In the genomic region with DNA sequence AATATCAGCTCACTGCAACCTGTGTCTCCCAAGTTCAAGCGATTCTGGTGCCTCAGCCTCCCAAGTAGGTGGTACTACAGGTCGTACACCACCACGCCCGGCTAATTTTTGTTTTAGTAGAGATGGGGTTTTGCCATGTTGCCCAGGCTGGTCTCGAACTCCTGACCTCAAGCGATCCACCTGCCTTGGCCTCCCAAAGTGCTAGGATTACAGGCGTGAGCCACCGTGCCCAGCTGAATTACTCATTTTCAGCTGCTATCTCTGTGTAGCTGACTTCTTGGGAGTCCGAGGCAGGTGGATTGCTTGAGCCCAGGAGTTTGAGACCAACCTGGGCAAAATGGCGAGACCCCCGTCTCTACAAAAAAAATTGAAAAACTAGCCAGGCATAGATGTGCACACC, we compare ENCODE assay signal across 5 cellular contexts. TPM values are rescaled to one million over a fixed set of nuclear protein-coding genes. Genes with fewer than 3 reads are reported as not detected.
DNase-seq lines count a peak whose midpoint lies in the region; ATAC-seq, FAIRE-seq and TF ChIP-seq lines count a peak whose summit lies in the region.
"Not testable (repeated sequence)": the region's sequence is repeated elsewhere in the genome, so short reads cannot be mapped to it uniquely, and the experiment has no call there.

No MANE protein-coding gene starts in this region.

- peaks cover 38% of the 10 kb centered on the region for H3K4me1 ChIP-seq in HepG2 (ENCODE audit: insufficient read depth, low read length)

- peak overlapping the region; percentile 73 for H3K27ac Mint-ChIP-seq in T-helper 1 cell treated with Interleukin-12 subunit alpha and Interleukin-12 subunit beta and Interleukin-4 antibody, amounts not matched to agents 30 μg/mL and 1 μg/mL, for 36 hours
- H3K27ac Mint-ChIP-seq in activated T-cell treated with anti-CD3 and anti-CD28 coated beads, Interleukin-2, amount 50 U/mL, for 24 hours: peak overlapping the region; percentile 39
- H3K27ac Mint-ChIP-seq in chondrocyte (ENCODE audit: unreplicated experiment): not testable (repeated sequence)
- H3K27ac Mint-ChIP-seq in stimulated activated naive B cell treated with anti-CD40 and anti-IgM and Interleukin-4, amounts not matched to agents 10 μg/mL and 1 μg/mL and 100 μg/mL, for 72 hours: peak overlapping the region; percentile 68

- H3K27ac ChIP-seq in HepG2 (ENCODE audit: extremely low read length, insufficient read depth, low read length): not testable (repeated sequence)

- peaks cover 11% of the 10 kb centered on the region for H3K79me2 ChIP-seq in HepG2 (ENCODE audit: insufficient read depth, low read length)

- H3K27me3 Mint-ChIP-seq in T-helper 1 cell treated with Interleukin-12 subunit alpha and Interleukin-12 subunit beta and Interleukin-4 antibody, amounts not matched to agents 30 μg/mL and 1 μg/mL, for 36 hours (ENCODE audit: low read depth); activated T-cell treated with anti-CD3 and anti-CD28 coated beads, Interleukin-2, amount 50 U/mL, for 24 hours; chondrocyte (ENCODE audit: low read depth); stimulated activated naive B cell treated with anti-CD40 and anti-IgM and Interleukin-4, amounts not matched to agents 10 μg/mL and 1 μg/mL and 100 μg/mL, for 72 hours: not testable (repeated sequence)

- not testable (repeated sequence) for H3K9me3 ChIP-seq in HepG2 (ENCODE audit: low read length)

- H3K36me3 Mint-ChIP-seq in T-helper 1 cell treated with Interleukin-12 subunit alpha and Interleukin-12 subunit beta and Interleukin-4 antibody, amounts not matched to agents 30 μg/mL and 1 μg/mL, for 36 hours (ENCODE audit: low read depth): peaks cover 15% of the 10 kb centered on the region
- peaks cover 24% of the 10 kb centered on the region for H3K36me3 Mint-ChIP-seq in activated T-cell treated with anti-CD3 and anti-CD28 coated beads, Interleukin-2, amount 50 U/mL, for 24 hours (ENCODE audit: low read depth)
- H3K36me3 Mint-ChIP-seq in chondrocyte (ENCODE audit: low read depth): not testable (repeated sequence)
- H3K36me3 Mint-ChIP-seq in stimulated activated naive B cell treated with anti-CD40 and anti-IgM and Interleukin-4, amounts not matched to agents 10 μg/mL and 1 μg/mL and 100 μg/mL, for 72 hours: peaks cover 13 to 15% of the 10 kb centered on the region in 2 donors

- not testable (repeated sequence) for ATAC-seq in HepG2; stimulated activated naive B cell treated with anti-CD40 and anti-IgM and Interleukin-4, amounts not matched to agents 10 μg/mL and 1 μg/mL and 100 μg/mL, for 72 hours (replicated peaks)

- not testable (repeated sequence) for H3K4me2 ChIP-seq in HepG2 (ENCODE audit: low read depth, low read length)

- not testable (repeated sequence) for H3K36me3 ChIP-seq in HepG2 (replicated peaks in 1 of 2; ENCODE audit: control insufficient read depth in 1 of 2, insufficient read depth in 2 of 2, low read length in 2 of 2)

- TF ChIP-seq RAD21 in HepG2 (CRISPR knock-in tag; IDR thresholded peaks at IDR 0.05): not testable (repeated sequence)

- 94% methylated on average over 11 of the region's 11 CpGs for WGBS in HepG2 (ENCODE audit: low lambda C conversion rate)

- TF ChIP-seq EP300 in HepG2 (IDR thresholded peaks at IDR 0.05; ENCODE audit: low read depth in 2 of 2, low read length in 2 of 2); HepG2 (CRISPR knock-in tag; IDR thresholded peaks at IDR 0.05; ENCODE audit: borderline replicate concordance): not testable (repeated sequence)

- intact Hi-C loops in HepG2 (cut with micrococcal nuclease; ENCODE audit: unreplicated experiment): not testable (repeated sequence)

- not testable (repeated sequence) for BruUV-seq in HepG2 (replicated peaks; lab: Mats Ljungman, UMichigan)

- not testable (repeated sequence) for TF ChIP-seq POLR2A in HepG2 (IDR thresholded peaks at IDR 0.05; ENCODE audit: insufficient read depth in 1 of 2, low read depth in 2 of 2, low read length in 2 of 2)

- not testable (repeated sequence) for H3K4me3 ChIP-seq in HepG2 (replicated peaks in 1 of 3; ENCODE audit: insufficient read depth in 1 of 3, low read depth in 2 of 3, low read length in 3 of 3)

- H3K9me3 Mint-ChIP-seq in T-helper 1 cell treated with Interleukin-12 subunit alpha and Interleukin-12 subunit beta and Interleukin-4 antibody, amounts not matched to agents 30 μg/mL and 1 μg/mL, for 36 hours; activated T-cell treated with anti-CD3 and anti-CD28 coated beads, Interleukin-2, amount 50 U/mL, for 24 hours; chondrocyte (ENCODE audit: low read depth); stimulated activated naive B cell treated with anti-CD40 and anti-IgM and Interleukin-4, amounts not matched to agents 10 μg/mL and 1 μg/mL and 100 μg/mL, for 72 hours: not testable (repeated sequence)

- H3K4me1 Mint-ChIP-seq in T-helper 1 cell treated with Interleukin-12 subunit alpha and Interleukin-12 subunit beta and Interleukin-4 antibody, amounts not matched to agents 30 μg/mL and 1 μg/mL, for 36 hours (ENCODE audit: low read depth): peaks cover 42% of the 10 kb centered on the region
- H3K4me1 Mint-ChIP-seq in activated T-cell treated with anti-CD3 and anti-CD28 coated beads, Interleukin-2, amount 50 U/mL, for 24 hours (ENCODE audit: low read depth): peaks cover 58% of the 10 kb centered on the region
- peaks cover 20% of the 10 kb centered on the region for H3K4me1 Mint-ChIP-seq in chondrocyte (ENCODE audit: low read depth)
- H3K4me1 Mint-ChIP-seq in stimulated activated naive B cell treated with anti-CD40 and anti-IgM and Interleukin-4, amounts not matched to agents 10 μg/mL and 1 μg/mL and 100 μg/mL, for 72 hours: peaks cover 30 to 42% of the 10 kb centered on the region in 2 donors

- H4K20me1 ChIP-seq in HepG2 (ENCODE audit: insufficient read depth, low read length): not testable (repeated sequence)

- in situ Hi-C loops in HepG2 (cut with HindIII; ENCODE audit: extremely low pct_ligation_motif_present, low pct_unique_long_range_greater_than_20kb): loop anchor here (10.0 kb wide), 1 partner anchor 189 kb away; no protein-coding TSS in a partner anchor

- H3K27me3 ChIP-seq in HepG2 (ENCODE audit: control insufficient read depth in 1 of 2, insufficient read depth in 2 of 2, low read length in 2 of 2): not testable (repeated sequence)

- DNase-seq in activated T-cell treated with anti-CD3 and anti-CD28 coated beads, Interleukin-2, amount 50 U/mL, for 24 hours: peak; percentile 26
- DNase-seq in chondrocyte (ENCODE audit: low spot score): peak; percentile 37
- DNase-seq in HepG2 (ENCODE audit: low spot score); stimulated activated naive B cell treated with anti-CD40 and anti-IgM and Interleukin-4, amounts not matched to agents 10 μg/mL and 1 μg/mL and 100 μg/mL, for 72 hours: not testable (repeated sequence)

- not testable (repeated sequence) for FAIRE-seq in HepG2 (lab: Jason Lieb, UNC)

- not testable (repeated sequence) for H3K9ac ChIP-seq in HepG2 (ENCODE audit: insufficient read depth, low read depth, low read length)

- TF ChIP-seq CTCF in chondrocyte (IDR thresholded peaks at IDR 0.05); HepG2 (CRISPR knock-in tag; IDR thresholded peaks at IDR 0.05): not testable (repeated sequence)

- CTCF ChIA-PET in HepG2 (lab: Yijun Ruan, JAX; ENCODE audit: low intra/inter-chr PET ratio, low total read pairs): interaction anchor here (5.4 kb wide), 1 partner anchor 53 kb away, joined by 217 read pairs; a partner anchor contains a TSS

- not testable (repeated sequence) for H2AFZ ChIP-seq in HepG2 (ENCODE audit: low read length)

- POLR2A ChIA-PET in HepG2 (lab: Yijun Ruan, JAX): interaction anchor here (0.7 to 18.0 kb wide), 7 partner anchors 12 to 1315 kb away, joined by 3 to 850 read pairs (median 7); a partner anchor contains a TSS

- H3K4me3 Mint-ChIP-seq in T-helper 1 cell treated with Interleukin-12 subunit alpha and Interleukin-12 subunit beta and Interleukin-4 antibody, amounts not matched to agents 30 μg/mL and 1 μg/mL, for 36 hours; activated T-cell treated with anti-CD3 and anti-CD28 coated beads, Interleukin-2, amount 50 U/mL, for 24 hours; chondrocyte (ENCODE audit: unreplicated experiment); stimulated activated naive B cell treated with anti-CD40 and anti-IgM and Interleukin-4, amounts not matched to agents 10 μg/mL and 1 μg/mL and 100 μg/mL, for 72 hours: not testable (repeated sequence)

RNA-seq across cellular contexts. Expression of a gene that starts 2.9 kb away (rescaled TPM):
- total RNA-seq in chondrocyte (60.1 to 85.5 TPM (median 72.6 TPM) in 3 replicates), HepG2 (2016; rRNA removed; fragmentation: Illumina TruSeq; extraction: Trizol) (73.5 and 73.7 TPM in 2 replicates)
- total RNA-seq in HepG2 (2016; cell fraction: cytosol; rRNA removed; fragmentation: Illumina TruSeq; extraction: Trizol; ENCODE audit: low read depth): 13.7 and 18.4 TPM in 2 replicates
- total RNA-seq in HepG2 (2016; cell fraction: insoluble cytoplasmic fraction; rRNA removed; fragmentation: Illumina TruSeq; extraction: Trizol): 68.8 and 73.9 TPM in 2 replicates
- 41.9 and 48.5 TPM in 2 replicates for total RNA-seq in HepG2 (2016; cell fraction: membrane; rRNA removed; fragmentation: Illumina TruSeq; extraction: Trizol)
- total RNA-seq in HepG2 (2016; cell fraction: nucleus; rRNA removed; fragmentation: Illumina TruSeq; extraction: Trizol): 48.8 and 53.9 TPM in 2 replicates
- 52.0 and 59.8 TPM in 2 replicates for polyA plus RNA-seq in HepG2 (2011; rRNA removed)
- 32.2 and 34.7 TPM in 2 replicates for polyA plus RNA-seq in HepG2 (2011; cell fraction: cytosol; rRNA removed)
- 73.2 and 83.2 TPM in 2 replicates for polyA plus RNA-seq in HepG2 (2011; cell fraction: nucleus; rRNA removed)
- polyA plus RNA-seq in HepG2 (2012): 36.1 and 60.0 TPM in 2 replicates
- 10.3 and 11.1 TPM in 2 replicates for polyA plus RNA-seq in HepG2 (2016; cell fraction: cytosol; fragmentation: Illumina TruSeq; extraction: Trizol; ENCODE audit: low read depth)
- polyA plus RNA-seq in HepG2 (2016; cell fraction: insoluble cytoplasmic fraction; fragmentation: Illumina TruSeq; extraction: Trizol; ENCODE audit: low read depth): 65.8 and 69.3 TPM in 2 replicates
- 26.7 and 30.0 TPM in 2 replicates for polyA plus RNA-seq in HepG2 (2016; cell fraction: membrane; fragmentation: Illumina TruSeq; extraction: Trizol; ENCODE audit: low read depth)
- 53.3 and 55.1 TPM in 2 replicates for polyA plus RNA-seq in HepG2 (2016; cell fraction: nucleus; fragmentation: Illumina TruSeq; extraction: Trizol; ENCODE audit: insufficient read depth, low read depth)
- 36.9 and 44.7 TPM in 2 replicates for polyA minus RNA-seq in HepG2 (2011; rRNA and poly(A)+ RNA removed; ENCODE audit: low replicate concordance)
- polyA minus RNA-seq in HepG2 (2011; cell fraction: cytosol; rRNA and poly(A)+ RNA removed): 25.1 and 30.9 TPM in 2 replicates
- polyA minus RNA-seq in HepG2 (2011; cell fraction: nucleus; rRNA and poly(A)+ RNA removed): 82.3 and 93.4 TPM in 2 replicates

RNA-seq across cellular contexts. Expression of a gene that starts 12.6 kb away (rescaled TPM):
- total RNA-seq in chondrocyte (43.1 to 66.5 TPM (median 47.9 TPM) in 3 replicates), HepG2 (2016; rRNA removed; fragmentation: Illumina TruSeq; extraction: Trizol) (273 and 345 TPM in 2 replicates)
- 151 and 152 TPM in 2 replicates for total RNA-seq in HepG2 (2016; cell fraction: cytosol; rRNA removed; fragmentation: Illumina TruSeq; extraction: Trizol; ENCODE audit: low read depth)
- total RNA-seq in HepG2 (2016; cell fraction: insoluble cytoplasmic fraction; rRNA removed; fragmentation: Illumina TruSeq; extraction: Trizol): 269 and 346 TPM in 2 replicates
- total RNA-seq in HepG2 (2016; cell fraction: membrane; rRNA removed; fragmentation: Illumina TruSeq; extraction: Trizol): 294 and 315 TPM in 2 replicates
- total RNA-seq in HepG2 (2016; cell fraction: nucleus; rRNA removed; fragmentation: Illumina TruSeq; extraction: Trizol): 141 and 150 TPM in 2 replicates
- polyA plus RNA-seq in HepG2 (2011; rRNA removed): 185 and 210 TPM in 2 replicates
- polyA plus RNA-seq in HepG2 (2011; cell fraction: cytosol; rRNA removed): 161 and 177 TPM in 2 replicates
- 147 and 170 TPM in 2 replicates for polyA plus RNA-seq in HepG2 (2011; cell fraction: nucleus; rRNA removed)
- polyA plus RNA-seq in HepG2 (2012): 162 and 212 TPM in 2 replicates
- polyA plus RNA-seq in HepG2 (2016; cell fraction: cytosol; fragmentation: Illumina TruSeq; extraction: Trizol; ENCODE audit: low read depth): 118 and 119 TPM in 2 replicates
- polyA plus RNA-seq in HepG2 (2016; cell fraction: insoluble cytoplasmic fraction; fragmentation: Illumina TruSeq; extraction: Trizol; ENCODE audit: low read depth): 260 and 276 TPM in 2 replicates
- polyA plus RNA-seq in HepG2 (2016; cell fraction: membrane; fragmentation: Illumina TruSeq; extraction: Trizol; ENCODE audit: low read depth): 194 and 205 TPM in 2 replicates
- 151 and 154 TPM in 2 replicates for polyA plus RNA-seq in HepG2 (2016; cell fraction: nucleus; fragmentation: Illumina TruSeq; extraction: Trizol; ENCODE audit: insufficient read depth, low read depth)
- polyA minus RNA-seq in HepG2 (2011; rRNA and poly(A)+ RNA removed; ENCODE audit: low replicate concordance): 58.4 and 179 TPM in 2 replicates
- 65.5 and 85.5 TPM in 2 replicates for polyA minus RNA-seq in HepG2 (2011; cell fraction: cytosol; rRNA and poly(A)+ RNA removed)
- 138 and 175 TPM in 2 replicates for polyA minus RNA-seq in HepG2 (2011; cell fraction: nucleus; rRNA and poly(A)+ RNA removed)

RNA-seq across cellular contexts. Expression of a gene that starts 13.2 kb away (rescaled TPM):
- total RNA-seq in chondrocyte (154 to 169 TPM (median 159 TPM) in 3 replicates), HepG2 (2016; rRNA removed; fragmentation: Illumina TruSeq; extraction: Trizol) (713 and 818 TPM in 2 replicates)
- total RNA-seq in HepG2 (2016; cell fraction: cytosol; rRNA removed; fragmentation: Illumina TruSeq; extraction: Trizol; ENCODE audit: low read depth): 394 and 546 TPM in 2 replicates
- total RNA-seq in HepG2 (2016; cell fraction: insoluble cytoplasmic fraction; rRNA removed; fragmentation: Illumina TruSeq; extraction: Trizol): 727 and 841 TPM in 2 replicates
- total RNA-seq in HepG2 (2016; cell fraction: membrane; rRNA removed; fragmentation: Illumina TruSeq; extraction: Trizol): 518 and 609 TPM in 2 replicates
- total RNA-seq in HepG2 (2016; cell fraction: nucleus; rRNA removed; fragmentation: Illumina TruSeq; extraction: Trizol): 243 and 273 TPM in 2 replicates
- 473 and 535 TPM in 2 replicates for polyA plus RNA-seq in HepG2 (2011; rRNA removed)
- 355 and 455 TPM in 2 replicates for polyA plus RNA-seq in HepG2 (2011; cell fraction: cytosol; rRNA removed)
- 126 and 158 TPM in 2 replicates for polyA plus RNA-seq in HepG2 (2011; cell fraction: nucleus; rRNA removed)
- polyA plus RNA-seq in HepG2 (2012): 433 and 508 TPM in 2 replicates
- polyA plus RNA-seq in HepG2 (2016; cell fraction: cytosol; fragmentation: Illumina TruSeq; extraction: Trizol; ENCODE audit: low read depth): 449 and 646 TPM in 2 replicates
- polyA plus RNA-seq in HepG2 (2016; cell fraction: insoluble cytoplasmic fraction; fragmentation: Illumina TruSeq; extraction: Trizol; ENCODE audit: low read depth): 889 and 948 TPM in 2 replicates
- polyA plus RNA-seq in HepG2 (2016; cell fraction: membrane; fragmentation: Illumina TruSeq; extraction: Trizol; ENCODE audit: low read depth): 521 and 635 TPM in 2 replicates
- polyA plus RNA-seq in HepG2 (2016; cell fraction: nucleus; fragmentation: Illumina TruSeq; extraction: Trizol; ENCODE audit: insufficient read depth, low read depth): 510 and 513 TPM in 2 replicates
- polyA minus RNA-seq in HepG2 (2011; rRNA and poly(A)+ RNA removed; ENCODE audit: low replicate concordance): 166 and 230 TPM in 2 replicates
- polyA minus RNA-seq in HepG2 (2011; cell fraction: cytosol; rRNA and poly(A)+ RNA removed): 89.3 and 98.3 TPM in 2 replicates
- polyA minus RNA-seq in HepG2 (2011; cell fraction: nucleus; rRNA and poly(A)+ RNA removed): 88.1 and 108 TPM in 2 replicates

RNA-seq across cellular contexts. Expression of a gene that starts 17.6 kb away (rescaled TPM):
- 3.2 to 5.0 TPM (median 3.3 TPM) in 3 replicates for total RNA-seq in chondrocyte
- 1.9 and 3.2 TPM in 2 replicates for total RNA-seq in HepG2 (2016; rRNA removed; fragmentation: Illumina TruSeq; extraction: Trizol)
- total RNA-seq in HepG2 (2016; cell fraction: cytosol; rRNA removed; fragmentation: Illumina TruSeq; extraction: Trizol; ENCODE audit: low read depth): 2.0 and 2.8 TPM in 2 replicates
- total RNA-seq in HepG2 (2016; cell fraction: insoluble cytoplasmic fraction; rRNA removed; fragmentation: Illumina TruSeq; extraction: Trizol): 0.86 and 4.5 TPM in 2 replicates
- total RNA-seq in HepG2 (2016; cell fraction: membrane; rRNA removed; fragmentation: Illumina TruSeq; extraction: Trizol): 2.8 and 3.2 TPM in 2 replicates
- 5.9 and 9.4 TPM in 2 replicates for total RNA-seq in HepG2 (2016; cell fraction: nucleus; rRNA removed; fragmentation: Illumina TruSeq; extraction: Trizol)
- 9.5 and 10.6 TPM in 2 replicates for polyA plus RNA-seq in HepG2 (2011; rRNA removed)
- 2.8 and 4.4 TPM in 2 replicates for polyA plus RNA-seq in HepG2 (2011; cell fraction: cytosol; rRNA removed)
- polyA plus RNA-seq in HepG2 (2011; cell fraction: nucleus; rRNA removed): 70.4 and 118 TPM in 2 replicates
- polyA plus RNA-seq in HepG2 (2012): 5.0 and 6.8 TPM in 2 replicates
- polyA plus RNA-seq in HepG2 (2016; cell fraction: cytosol; fragmentation: Illumina TruSeq; extraction: Trizol; ENCODE audit: low read depth): 1.5 and 2.0 TPM in 2 replicates
- polyA plus RNA-seq in HepG2 (2016; cell fraction: insoluble cytoplasmic fraction; fragmentation: Illumina TruSeq; extraction: Trizol; ENCODE audit: low read depth): 1.4 and 1.7 TPM in 2 replicates
- polyA plus RNA-seq in HepG2 (2016; cell fraction: membrane; fragmentation: Illumina TruSeq; extraction: Trizol; ENCODE audit: low read depth): 1.9 and 2.6 TPM in 2 replicates
- polyA plus RNA-seq in HepG2 (2016; cell fraction: nucleus; fragmentation: Illumina TruSeq; extraction: Trizol; ENCODE audit: insufficient read depth, low read depth): 19.1 and 23.5 TPM in 2 replicates
- polyA minus RNA-seq in HepG2 (2011; rRNA and poly(A)+ RNA removed; ENCODE audit: low replicate concordance): 10.5 and 15.8 TPM in 2 replicates
- polyA minus RNA-seq in HepG2 (2011; cell fraction: cytosol; rRNA and poly(A)+ RNA removed): 1.6 TPM in 1 of 2 replicates, not detected in the other
- polyA minus RNA-seq in HepG2 (2011; cell fraction: nucleus; rRNA and poly(A)+ RNA removed): 19.0 and 26.3 TPM in 2 replicates

RNA-seq across cellular contexts. Expression of a gene that starts 26.0 kb away (rescaled TPM):
- 27.0 to 34.9 TPM (median 27.4 TPM) in 3 replicates for total RNA-seq in chondrocyte
- total RNA-seq in HepG2 (2016; rRNA removed; fragmentation: Illumina TruSeq; extraction: Trizol): 31.2 and 57.9 TPM in 2 replicates
- 53.1 and 55.5 TPM in 2 replicates for total RNA-seq in HepG2 (2016; cell fraction: cytosol; rRNA removed; fragmentation: Illumina TruSeq; extraction: Trizol; ENCODE audit: low read depth)
- total RNA-seq in HepG2 (2016; cell fraction: insoluble cytoplasmic fraction; rRNA removed; fragmentation: Illumina TruSeq; extraction: Trizol): 28.7 and 55.2 TPM in 2 replicates
- 39.6 and 50.8 TPM in 2 replicates for total RNA-seq in HepG2 (2016; cell fraction: membrane; rRNA removed; fragmentation: Illumina TruSeq; extraction: Trizol)
- 73.3 and 76.1 TPM in 2 replicates for total RNA-seq in HepG2 (2016; cell fraction: nucleus; rRNA removed; fragmentation: Illumina TruSeq; extraction: Trizol)
- polyA plus RNA-seq in HepG2 (2011; rRNA removed): 90.8 and 111 TPM in 2 replicates
- polyA plus RNA-seq in HepG2 (2011; cell fraction: cytosol; rRNA removed): 39.6 and 61.4 TPM in 2 replicates
- polyA plus RNA-seq in HepG2 (2011; cell fraction: nucleus; rRNA removed): 727 and 889 TPM in 2 replicates
- polyA plus RNA-seq in HepG2 (2012): 57.8 and 65.9 TPM in 2 replicates
- 23.3 and 25.5 TPM in 2 replicates for polyA plus RNA-seq in HepG2 (2016; cell fraction: cytosol; fragmentation: Illumina TruSeq; extraction: Trizol; ENCODE audit: low read depth)
- 26.2 and 35.5 TPM in 2 replicates for polyA plus RNA-seq in HepG2 (2016; cell fraction: insoluble cytoplasmic fraction; fragmentation: Illumina TruSeq; extraction: Trizol; ENCODE audit: low read depth)
- 26.4 and 35.2 TPM in 2 replicates for polyA plus RNA-seq in HepG2 (2016; cell fraction: membrane; fragmentation: Illumina TruSeq; extraction: Trizol; ENCODE audit: low read depth)
- 187 and 194 TPM in 2 replicates for polyA plus RNA-seq in HepG2 (2016; cell fraction: nucleus; fragmentation: Illumina TruSeq; extraction: Trizol; ENCODE audit: insufficient read depth, low read depth)
- 110 and 204 TPM in 2 replicates for polyA minus RNA-seq in HepG2 (2011; rRNA and poly(A)+ RNA removed; ENCODE audit: low replicate concordance)
- 28.8 and 31.7 TPM in 2 replicates for polyA minus RNA-seq in HepG2 (2011; cell fraction: cytosol; rRNA and poly(A)+ RNA removed)
- 149 and 154 TPM in 2 replicates for polyA minus RNA-seq in HepG2 (2011; cell fraction: nucleus; rRNA and poly(A)+ RNA removed)
